In genomic region chr6:42315991-42316378, GRCh38 we compare ENCODE assay signal across 1 cellular context.
TF ChIP-seq lines count a peak whose summit lies in the region.

No MANE protein-coding gene starts in this region.

TF ChIP-seq in K562, 482 proteins besides CTCF, POLR2A, EP300 and RAD21 (continued from another document and continues in another):
- TF ChIP-seq CHD7 (IDR thresholded peaks at IDR 0.05; ENCODE audit: low read depth, low read length) = no peak
- TF ChIP-seq TEAD4 (IDR thresholded peaks at IDR 0.05; ENCODE audit: low read length) = peak; percentile 82
- TF ChIP-seq TEAD4 (CRISPR knock-in tag; IDR thresholded peaks at IDR 0.05; ENCODE audit: borderline replicate concordance) = no peak
- TF ChIP-seq NUFIP1 (IDR thresholded peaks at IDR 0.05; ENCODE audit: partially characterized antibody) = no peak
- no peak for TF ChIP-seq BHLHE40 (IDR thresholded peaks at IDR 0.05; ENCODE audit: low read length)
- TF ChIP-seq, protein P1, sequence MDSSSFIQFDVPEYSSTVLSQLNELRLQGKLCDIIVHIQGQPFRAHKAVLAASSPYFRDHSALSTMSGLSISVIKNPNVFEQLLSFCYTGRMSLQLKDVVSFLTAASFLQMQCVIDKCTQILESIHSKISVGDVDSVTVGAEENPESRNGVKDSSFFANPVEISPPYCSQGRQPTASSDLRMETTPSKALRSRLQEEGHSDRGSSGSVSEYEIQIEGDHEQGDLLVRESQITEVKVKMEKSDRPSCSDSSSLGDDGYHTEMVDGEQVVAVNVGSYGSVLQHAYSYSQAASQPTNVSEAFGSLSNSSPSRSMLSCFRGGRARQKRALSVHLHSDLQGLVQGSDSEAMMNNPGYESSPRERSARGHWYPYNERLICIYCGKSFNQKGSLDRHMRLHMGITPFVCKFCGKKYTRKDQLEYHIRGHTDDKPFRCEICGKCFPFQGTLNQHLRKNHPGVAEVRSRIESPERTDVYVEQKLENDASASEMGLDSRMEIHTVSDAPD (CRISPR knock-in tag; IDR thresholded peaks at IDR 0.05) = no peak
- TF ChIP-seq POLR3G (IDR thresholded peaks at IDR 0.05; ENCODE audit: extremely low read depth, insufficient read length, insufficient replicate concordance) = no peak
- TF ChIP-seq FOXA1 (IDR thresholded peaks at IDR 0.05; ENCODE audit: borderline replicate concordance) = no peak
- TF ChIP-seq ZC3H4 (CRISPR knock-in tag; IDR thresholded peaks at IDR 0.05; ENCODE audit: borderline replicate concordance) = no peak
- TF ChIP-seq ZNF384 (IDR thresholded peaks at IDR 0.05; ENCODE audit: low read depth, low read length) = no peak
- 0 out of 2 replicates have a peak, but pooled peaks have one; percentile 28 for TF ChIP-seq FOXJ2 (tag; IDR thresholded peaks at IDR 0.05)
- no peak for TF ChIP-seq ZNF197 (CRISPR knock-in tag; IDR thresholded peaks at IDR 0.05; ENCODE audit: low read depth)
- peak; percentile 47 for TF ChIP-seq NFE2 (IDR thresholded peaks at IDR 0.05; ENCODE audit: low read depth)
- no peak for TF ChIP-seq POLR2AphosphoS5 (IDR thresholded peaks at IDR 0.05; ENCODE audit: control insufficient read depth, insufficient read depth, low read depth, low read length)
- peak; percentile 93 for TF ChIP-seq SMARCE1 (IDR thresholded peaks at IDR 0.05)
- TF ChIP-seq SMARCA4 (IDR thresholded peaks at IDR 0.05) = peak; percentile 84; the same call in 1 of the 2 replicates
- no peak for TF ChIP-seq TCF7L2 (IDR thresholded peaks at IDR 0.05; ENCODE audit: low read depth, low read length)
- peak; percentile 80 for TF ChIP-seq SPI1 (IDR thresholded peaks at IDR 0.05; ENCODE audit: borderline replicate concordance, low read depth, low read length)
- no peak for TF ChIP-seq JUNB (CRISPR knock-in tag; conservative IDR thresholded peaks at IDR 0.05)
- TF ChIP-seq ZNF316 (IDR thresholded peaks at IDR 0.05) = no peak
- TF ChIP-seq MCM5 (IDR thresholded peaks at IDR 0.05; ENCODE audit: low read depth) = no peak
- TF ChIP-seq SAFB (IDR thresholded peaks at IDR 0.05; ENCODE audit: borderline replicate concordance, low read depth, low read length) = no peak
- no peak for TF ChIP-seq ASH1L (IDR thresholded peaks at IDR 0.05; ENCODE audit: borderline replicate concordance, low read depth, partially characterized antibody)
- TF ChIP-seq CBFB (CRISPR knock-in tag; IDR thresholded peaks at IDR 0.05) = no peak
- TF ChIP-seq DACH1 (IDR thresholded peaks at IDR 0.05; ENCODE audit: partially characterized antibody) = no peak
- TF ChIP-seq CEBPB (tag; IDR thresholded peaks at IDR 0.05) = no peak
- TF ChIP-seq ARID3A (IDR thresholded peaks at IDR 0.05; ENCODE audit: borderline replicate concordance, low read depth, low read length) = no peak
- TF ChIP-seq MAFF (IDR thresholded peaks at IDR 0.05; ENCODE audit: low read length) = no peak
- no peak for TF ChIP-seq ESRRB (CRISPR knock-in tag; IDR thresholded peaks at IDR 0.05; ENCODE audit: borderline replicate concordance)
- no peak for TF ChIP-seq ZKSCAN1 (IDR thresholded peaks at IDR 0.05; ENCODE audit: low read depth, low read length)
- TF ChIP-seq, protein P2, sequence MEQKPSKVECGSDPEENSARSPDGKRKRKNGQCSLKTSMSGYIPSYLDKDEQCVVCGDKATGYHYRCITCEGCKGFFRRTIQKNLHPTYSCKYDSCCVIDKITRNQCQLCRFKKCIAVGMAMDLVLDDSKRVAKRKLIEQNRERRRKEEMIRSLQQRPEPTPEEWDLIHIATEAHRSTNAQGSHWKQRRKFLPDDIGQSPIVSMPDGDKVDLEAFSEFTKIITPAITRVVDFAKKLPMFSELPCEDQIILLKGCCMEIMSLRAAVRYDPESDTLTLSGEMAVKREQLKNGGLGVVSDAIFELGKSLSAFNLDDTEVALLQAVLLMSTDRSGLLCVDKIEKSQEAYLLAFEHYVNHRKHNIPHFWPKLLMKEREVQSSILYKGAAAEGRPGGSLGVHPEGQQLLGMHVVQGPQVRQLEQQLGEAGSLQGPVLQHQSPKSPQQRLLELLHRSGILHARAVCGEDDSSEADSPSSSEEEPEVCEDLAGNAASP (IDR thresholded peaks at IDR 0.05) = no peak
- TF ChIP-seq HNRNPH1 (optimal IDR thresholded peaks at IDR 0.05; ENCODE audit: low read depth, low read length) = no peak
- peak; percentile 89 to 95; a peak in 3 of 4 replicates for TF ChIP-seq TEAD1 (CRISPR knock-in tag; IDR thresholded peaks at IDR 0.05)
- TF ChIP-seq PHB (CRISPR knock-in tag; IDR thresholded peaks at IDR 0.05) = no peak
- TF ChIP-seq ZNF707 (CRISPR knock-in tag; conservative IDR thresholded peaks at IDR 0.05) = no peak
- no peak for TF ChIP-seq ZNF324 (CRISPR knock-in tag; IDR thresholded peaks at IDR 0.05)
- TF ChIP-seq, protein P3, sequence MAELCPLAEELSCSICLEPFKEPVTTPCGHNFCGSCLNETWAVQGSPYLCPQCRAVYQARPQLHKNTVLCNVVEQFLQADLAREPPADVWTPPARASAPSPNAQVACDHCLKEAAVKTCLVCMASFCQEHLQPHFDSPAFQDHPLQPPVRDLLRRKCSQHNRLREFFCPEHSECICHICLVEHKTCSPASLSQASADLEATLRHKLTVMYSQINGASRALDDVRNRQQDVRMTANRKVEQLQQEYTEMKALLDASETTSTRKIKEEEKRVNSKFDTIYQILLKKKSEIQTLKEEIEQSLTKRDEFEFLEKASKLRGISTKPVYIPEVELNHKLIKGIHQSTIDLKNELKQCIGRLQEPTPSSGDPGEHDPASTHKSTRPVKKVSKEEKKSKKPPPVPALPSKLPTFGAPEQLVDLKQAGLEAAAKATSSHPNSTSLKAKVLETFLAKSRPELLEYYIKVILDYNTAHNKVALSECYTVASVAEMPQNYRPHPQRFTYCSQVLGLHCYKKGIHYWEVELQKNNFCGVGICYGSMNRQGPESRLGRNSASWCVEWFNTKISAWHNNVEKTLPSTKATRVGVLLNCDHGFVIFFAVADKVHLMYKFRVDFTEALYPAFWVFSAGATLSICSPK (IDR thresholded peaks at IDR 0.05; ENCODE audit: borderline replicate concordance) = no peak
- TF ChIP-seq ATF3 (IDR thresholded peaks at IDR 0.05) = peak; percentile 91
- no peak for TF ChIP-seq ATF3 (CRISPR knock-in tag; conservative IDR thresholded peaks at IDR 0.05)
- no peak for TF ChIP-seq PYGO2 (tag; IDR thresholded peaks at IDR 0.05)
- TF ChIP-seq TBL1XR1 (IDR thresholded peaks at IDR 0.05; ENCODE audit: low read length in 2 of 2) = no peak
- no peak for TF ChIP-seq SNRNP70 (optimal IDR thresholded peaks at IDR 0.05; ENCODE audit: low read depth, low read length)
- TF ChIP-seq, protein P4, sequence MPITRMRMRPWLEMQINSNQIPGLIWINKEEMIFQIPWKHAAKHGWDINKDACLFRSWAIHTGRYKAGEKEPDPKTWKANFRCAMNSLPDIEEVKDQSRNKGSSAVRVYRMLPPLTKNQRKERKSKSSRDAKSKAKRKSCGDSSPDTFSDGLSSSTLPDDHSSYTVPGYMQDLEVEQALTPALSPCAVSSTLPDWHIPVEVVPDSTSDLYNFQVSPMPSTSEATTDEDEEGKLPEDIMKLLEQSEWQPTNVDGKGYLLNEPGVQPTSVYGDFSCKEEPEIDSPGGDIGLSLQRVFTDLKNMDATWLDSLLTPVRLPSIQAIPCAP (CRISPR knock-in tag; IDR thresholded peaks at IDR 0.05; ENCODE audit: borderline replicate concordance) = no peak
- no peak for TF ChIP-seq ZNF695 (CRISPR knock-in tag; IDR thresholded peaks at IDR 0.05)
- TF ChIP-seq BACH1 (tag; IDR thresholded peaks at IDR 0.05) = no peak
- no peak for TF ChIP-seq CGGBP1 (CRISPR knock-in tag; IDR thresholded peaks at IDR 0.05)
- no peak for TF ChIP-seq TAL1 (IDR thresholded peaks at IDR 0.05)
- no peak for TF ChIP-seq GATAD2B (IDR thresholded peaks at IDR 0.05; ENCODE audit: borderline replicate concordance)
- 0 out of 2 replicates have a peak, but pooled peaks have one; percentile 33 for TF ChIP-seq ATF7 (IDR thresholded peaks at IDR 0.05)
